8 cellular contexts compared by ENCODE assay signal in genomic region chr3:48684480-48685143, GRCh38. TPM values are rescaled to one million over a fixed set of nuclear protein-coding genes. Genes with fewer than 3 reads are reported as not detected.
DNase-seq lines count a peak whose midpoint lies in the region; ATAC-seq and TF ChIP-seq lines count a peak whose summit lies in the region.

No MANE protein-coding gene starts in this region.

- ATAC-seq in PC-3, result no peak
- ATAC-seq in GM19452 (IDR thresholded peaks at IDR 0.05; ENCODE audit: unreplicated experiment), result no peak

- BruUV-seq in PC-3 (replicated peaks; lab: Mats Ljungman, UMichigan), result TSS peak; percentile 20

- H3K79me2 ChIP-seq in PC-3 (ENCODE audit: low read length), result peaks cover 30% of the 10 kb centered on the region

- TF ChIP-seq CTCF in GM12875 (IDR thresholded peaks at IDR 0.05; ENCODE audit: borderline replicate concordance, insufficient read depth, low read depth, low read length), result no peak
- no peak for TF ChIP-seq CTCF in PC-3 (conservative IDR thresholded peaks at IDR 0.05; ENCODE audit: low read depth, low read length)
- no peak for TF ChIP-seq CTCF in neural crest cell (conservative IDR thresholded peaks at IDR 0.05)

- peaks cover 8% of the 10 kb centered on the region for H3K36me3 Mint-ChIP-seq in neural crest cell (ENCODE audit: low read depth)

- H3K27me3 Mint-ChIP-seq in neural crest cell (ENCODE audit: low read depth), result no peaks in the 10 kb centered on the region

- CTCF ChIA-PET in PC-3 (lab: Charles Lee), result interaction anchor here (0.6 to 1.3 kb wide), 3 partner anchors 20 to 81 kb away, joined by 3 to 10 read pairs (median 9); no protein-coding TSS in a partner anchor

- no peak overlapping the region for H3K27ac ChIP-seq in PC-3 (ENCODE audit: low read length)

- H3K9me3 Mint-ChIP-seq in neural crest cell, result no peaks in the 10 kb centered on the region

- no peaks in the 10 kb centered on the region for H3K9me2 ChIP-seq in PC-3 (replicated peaks; ENCODE audit: low read length)

- 0 out of 2 replicates have a peak, but pooled peaks cover 7% of the 10 kb centered on the region for H4K20me1 ChIP-seq in PC-3 (ENCODE audit: low read length)

- peak overlapping the region; percentile 92; the same call in 1 of the 2 replicates for H3K9ac ChIP-seq in PC-3 (ENCODE audit: low read length)
- H3K9ac ChIP-seq in endocrine pancreas (ENCODE audit: control insufficient read depth, insufficient read depth, low read length), result peak overlapping the region; percentile 82

- H3K4me3 ChIP-seq in GM12875 (ENCODE audit: low read depth, low read length) (peak overlapping the region; percentile 38), PC-3 (ENCODE audit: low read length) (peak overlapping the region; percentile 90), endocrine pancreas (ENCODE audit: control insufficient read depth, insufficient read depth, low read length) (peak overlapping the region; percentile 0)

- peak overlapping the region; percentile 95 for H3K4me3 Mint-ChIP-seq in neural crest cell

- no peak overlapping the region for H2AFZ ChIP-seq in PC-3 (ENCODE audit: low read length)

- no peak overlapping the region for H3K27ac Mint-ChIP-seq in neural crest cell (ENCODE audit: unreplicated experiment)

- DNase-seq in PC-3 (no peak), neural crest cell (ENCODE audit: low read depth, low spot score) (no peak), NCI-H2171 treated with DMSO at 0.1 percent for 48 hours (lab: John Stamatoyannopoulos, UW) (no peak), cerebellar cortex (ENCODE audit: low spot score) (no peak), inferior parietal cortex (ENCODE audit: extremely low spot score) (no peak)

- H3K4me2 ChIP-seq in PC-3 (ENCODE audit: low read length), result peak overlapping the region; percentile 96

- H3F3A ChIP-seq in PC-3 (ENCODE audit: low read length, unreplicated experiment), result peaks cover 4% of the 10 kb centered on the region

- H3K4me1 Mint-ChIP-seq in neural crest cell, result peaks cover 30% of the 10 kb centered on the region

- H3K4me1 ChIP-seq in PC-3 (ENCODE audit: insufficient read depth, low read length), result peaks cover 20% of the 10 kb centered on the region
- H3K4me1 ChIP-seq in endocrine pancreas (ENCODE audit: control insufficient read depth, insufficient read depth, low read length), result no peaks in the 10 kb centered on the region

- H3K36me3 ChIP-seq in PC-3 (ENCODE audit: low read depth, low read length) (peaks cover 42% of the 10 kb centered on the region), endocrine pancreas (ENCODE audit: control insufficient read depth, insufficient read depth, low read length) (peaks cover 5% of the 10 kb centered on the region)

- H3K9me3 ChIP-seq in PC-3 (ENCODE audit: low read length), result no peaks in the 10 kb centered on the region
- H3K9me3 ChIP-seq in endocrine pancreas (ENCODE audit: control insufficient read depth, low read length), result no peaks in the 10 kb centered on the region

- POLR2A ChIA-PET in PC-3 (lab: Charles Lee; ENCODE audit: unreplicated experiment), result interaction anchor here (0.7 kb wide), 1 partner anchor 284 kb away, joined by 3 read pairs; no protein-coding TSS in a partner anchor

- intact Hi-C loops in PC-3 (cut with micrococcal nuclease), result loop anchor here (1.0 to 5.0 kb wide), 4 partner anchors 50 to 219 kb away; partner anchors contain the start of genes SLC26A6 and UCN2

- H3K27me3 ChIP-seq in PC-3 (ENCODE audit: low read length) (no peaks in the 10 kb centered on the region), endocrine pancreas (ENCODE audit: control insufficient read depth, insufficient read depth, low read length) (no peaks in the 10 kb centered on the region)

RNA-seq across cellular contexts. Expression of gene NCKIPSD, which starts 1.1 kb away (rescaled TPM):
- total RNA-seq in PC-3 (2014; rRNA removed), result 56.3 and 66.8 TPM in 2 replicates
- 25.3 and 30.2 TPM in 2 replicates for total RNA-seq in neural crest cell

RNA-seq across cellular contexts. Expression of gene CELSR3, which starts 21.9 kb away (rescaled TPM):
- total RNA-seq in PC-3 (2014; rRNA removed) (0.92 and 1.1 TPM in 2 replicates), neural crest cell (26.5 and 27.2 TPM in 2 replicates)

RNA-seq across cellular contexts. Expression of gene IP6K2, which starts 32.4 kb away (rescaled TPM):
- total RNA-seq in PC-3 (2014; rRNA removed), result 88.1 and 102 TPM in 2 replicates
- total RNA-seq in neural crest cell, result 139 and 143 TPM in 2 replicates

RNA-seq across cellular contexts. Expression of gene SLC26A6, which starts 49.4 kb away (rescaled TPM):
- total RNA-seq in PC-3 (2014; rRNA removed), result 38.1 and 44.9 TPM in 2 replicates
- 54.8 and 57.4 TPM in 2 replicates for total RNA-seq in neural crest cell

Comparison
In these comparisons a context has a peak if more than half of its experiments do, and no peak if none do; other contexts are left out.
1. H3K4me3 ChIP-seq: peak in every context shown above with its lines; median percentile 90 in PC-3; 38 in GM12875; 0 in endocrine pancreas.
2. RNA of gene CELSR3, which starts 21.9 kb away (total RNA-seq): 26.5 to 27.2 TPM in neural crest cell; 0.92 to 1.1 TPM in PC-3; every median in the first group is over 10 times any median in the second.